ENCODE assay signal across 10 cellular contexts in the genomic region with DNA sequence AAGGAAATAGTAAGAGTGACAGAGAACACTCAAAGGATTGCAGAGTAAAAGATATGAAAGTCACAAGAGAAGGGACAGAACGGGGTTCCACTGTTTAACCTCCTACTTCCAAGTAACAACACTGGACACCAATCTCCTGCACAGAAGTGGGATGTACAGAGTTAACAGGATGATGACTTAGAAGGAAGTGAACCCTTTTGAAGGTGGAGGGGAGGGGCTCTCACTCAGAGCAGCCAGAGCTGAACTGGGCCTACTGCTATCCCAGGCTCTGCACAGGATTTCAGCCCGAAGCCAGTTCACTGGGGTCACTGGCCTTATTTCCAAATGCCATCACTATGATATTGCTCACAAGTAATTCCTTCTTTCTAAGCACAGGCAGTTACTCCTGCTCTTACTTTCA.
DNase-seq lines count a peak whose midpoint lies in the region; ATAC-seq and TF ChIP-seq lines count a peak whose summit lies in the region.
"Had no signal": no experiment of that assay in that cellular context is flagged by ENCODE, and none has a peak within 500 bp of the region (broad histone marks: within the 10 kb centered on the region; RNA-seq: fewer than 3 reads in every experiment).

No MANE protein-coding gene starts in this region.

- H3K4me1 ChIP-seq in upper lobe of left lung: peaks cover 34 to 56% (median 43%) of the 10 kb centered on the region in 4 donors

- no peak for ATAC-seq in activated naive CD8-positive, alpha-beta T cell treated with anti-CD3 and anti-CD28 coated beads, Interleukin-2, amount 50 U/mL, for 24 hours
- ATAC-seq in WTC11 (peak; percentile 54; the same call in 1 of the 2 replicates), upper lobe of left lung (ENCODE audit: low FRiP score in 2 of 2) (peak; percentile 37 to 70), GM21515 (IDR thresholded peaks at IDR 0.05; ENCODE audit: unreplicated experiment) (no peak)

- no peaks in the 10 kb centered on the region for H3K9me3 ChIP-seq in upper lobe of left lung

- no peaks in the 10 kb centered on the region for H3K27me3 ChIP-seq in upper lobe of left lung

- no peak for DNase-seq in activated naive CD8-positive, alpha-beta T cell treated with anti-CD3 and anti-CD28 coated beads, Interleukin-2, amount 50 U/mL, for 24 hours
- DNase-seq in WTC11 (ENCODE audit: low spot score) (no peak), kidney tubule cell (ENCODE audit: low spot score) (peak; percentile 80), upper lobe of left lung (peak in 1 of 2 donors; percentile 39), NCI-H1092 (lab: John Stamatoyannopoulos, UW) (no peak), T-helper 2 cell (no peak)
- DNase-seq: CD8-positive, alpha-beta memory T cell had no signal

- CTCF ChIA-PET in WTC11 (lab: Charles Lee): interaction anchor here (1.0 to 1.3 kb wide), 2 partner anchors 36 to 110 kb away, joined by 3 to 4 read pairs; no protein-coding TSS in a partner anchor

- H3K27me3 Mint-ChIP-seq in activated naive CD8-positive, alpha-beta T cell: no peaks in the 10 kb centered on the region
- H3K27me3 Mint-ChIP-seq in activated naive CD8-positive, alpha-beta T cell treated with anti-CD3 and anti-CD28 coated beads, Interleukin-2, amount 50 U/mL, for 24 hours: no peaks in the 10 kb centered on the region
- no peaks in the 10 kb centered on the region for H3K27me3 Mint-ChIP-seq in WTC11 (ENCODE audit: low read depth)
- H3K27me3 Mint-ChIP-seq: stimulated activated naive CD8-positive, alpha-beta T cell treated with anti-CD3 and anti-CD28 coated beads, Interleukin-15, Interleukin-2, amounts not matched to agents 100 ng/mL and 50 ng/mL, for 24 hours had no signal

- H3K4me3 Mint-ChIP-seq in activated naive CD8-positive, alpha-beta T cell: peak overlapping the region; percentile 30
- no peak overlapping the region for H3K4me3 Mint-ChIP-seq in activated naive CD8-positive, alpha-beta T cell treated with anti-CD3 and anti-CD28 coated beads, Interleukin-2, amount 50 U/mL, for 24 hours
- no peak overlapping the region for H3K4me3 Mint-ChIP-seq in WTC11
- H3K4me3 Mint-ChIP-seq: CD8-positive, alpha-beta memory T cell; stimulated activated naive CD8-positive, alpha-beta T cell treated with anti-CD3 and anti-CD28 coated beads, Interleukin-15, Interleukin-2, amounts not matched to agents 100 ng/mL and 50 ng/mL, for 24 hours had no signal

- H3K9me3 Mint-ChIP-seq in activated naive CD8-positive, alpha-beta T cell (ENCODE audit: low read depth): no peaks in the 10 kb centered on the region
- H3K9me3 Mint-ChIP-seq in activated naive CD8-positive, alpha-beta T cell treated with anti-CD3 and anti-CD28 coated beads, Interleukin-2, amount 50 U/mL, for 24 hours: no peaks in the 10 kb centered on the region
- H3K9me3 Mint-ChIP-seq in WTC11: no peaks in the 10 kb centered on the region
- H3K9me3 Mint-ChIP-seq: CD8-positive, alpha-beta memory T cell; stimulated activated naive CD8-positive, alpha-beta T cell treated with anti-CD3 and anti-CD28 coated beads, Interleukin-15, Interleukin-2, amounts not matched to agents 100 ng/mL and 50 ng/mL, for 24 hours had no signal

- TF ChIP-seq EP300 in upper lobe of left lung (IDR thresholded peaks at IDR 0.05): no peak

- H3K27ac Mint-ChIP-seq in activated naive CD8-positive, alpha-beta T cell: no peak overlapping the region
- H3K27ac Mint-ChIP-seq in activated naive CD8-positive, alpha-beta T cell treated with anti-CD3 and anti-CD28 coated beads, Interleukin-2, amount 50 U/mL, for 24 hours: no peak overlapping the region
- no peak overlapping the region; the same call in 1 of the 2 replicates for H3K27ac Mint-ChIP-seq in WTC11
- H3K27ac Mint-ChIP-seq: CD8-positive, alpha-beta memory T cell; stimulated activated naive CD8-positive, alpha-beta T cell treated with anti-CD3 and anti-CD28 coated beads, Interleukin-15, Interleukin-2, amounts not matched to agents 100 ng/mL and 50 ng/mL, for 24 hours had no signal

- peaks cover 14% of the 10 kb centered on the region for H3K4me1 Mint-ChIP-seq in activated naive CD8-positive, alpha-beta T cell (ENCODE audit: low read depth)
- H3K4me1 Mint-ChIP-seq in activated naive CD8-positive, alpha-beta T cell treated with anti-CD3 and anti-CD28 coated beads, Interleukin-2, amount 50 U/mL, for 24 hours: peaks cover 6% of the 10 kb centered on the region
- peaks cover 17% of the 10 kb centered on the region for H3K4me1 Mint-ChIP-seq in WTC11
- H3K4me1 Mint-ChIP-seq: CD8-positive, alpha-beta memory T cell had no signal

- peak overlapping the region; percentile 54 to 76 (median 64) for H3K27ac ChIP-seq in upper lobe of left lung

- peak overlapping the region in 1 of 4 donors; percentile 20 for H3K4me3 ChIP-seq in upper lobe of left lung

- WGBS in upper lobe of left lung, 2 donors: 14 to 15% methylated on average over 2 of the region's 2 CpGs

- POLR2A ChIA-PET in WTC11 (lab: Charles Lee): no interaction called here

- H3K36me3 ChIP-seq in upper lobe of left lung: no peaks in the 10 kb centered on the region

- TF ChIP-seq POLR2A in upper lobe of left lung (IDR thresholded peaks at IDR 0.05): no peak

- TF ChIP-seq CTCF in WTC11 (IDR thresholded peaks at IDR 0.05) (no peak), upper lobe of left lung (IDR thresholded peaks at IDR 0.05) (no peak)

- H3K36me3 Mint-ChIP-seq in activated naive CD8-positive, alpha-beta T cell: peaks cover 3% of the 10 kb centered on the region
- H3K36me3 Mint-ChIP-seq in activated naive CD8-positive, alpha-beta T cell treated with anti-CD3 and anti-CD28 coated beads, Interleukin-2, amount 50 U/mL, for 24 hours (ENCODE audit: low read depth): no peaks in the 10 kb centered on the region
- H3K36me3 Mint-ChIP-seq in WTC11: no peaks in the 10 kb centered on the region
- H3K36me3 Mint-ChIP-seq: CD8-positive, alpha-beta memory T cell had no signal

TF ChIP-seq in WTC11, 78 proteins besides CTCF, POLR2A, EP300 and RAD21:
- no peak for TF ChIP-seq ZNF423 (CRISPR knock-in tag; IDR thresholded peaks at IDR 0.05)
- TF ChIP-seq RELA (CRISPR knock-in tag; IDR thresholded peaks at IDR 0.05; ENCODE audit: borderline replicate concordance): no peak
- TF ChIP-seq, protein P1, sequence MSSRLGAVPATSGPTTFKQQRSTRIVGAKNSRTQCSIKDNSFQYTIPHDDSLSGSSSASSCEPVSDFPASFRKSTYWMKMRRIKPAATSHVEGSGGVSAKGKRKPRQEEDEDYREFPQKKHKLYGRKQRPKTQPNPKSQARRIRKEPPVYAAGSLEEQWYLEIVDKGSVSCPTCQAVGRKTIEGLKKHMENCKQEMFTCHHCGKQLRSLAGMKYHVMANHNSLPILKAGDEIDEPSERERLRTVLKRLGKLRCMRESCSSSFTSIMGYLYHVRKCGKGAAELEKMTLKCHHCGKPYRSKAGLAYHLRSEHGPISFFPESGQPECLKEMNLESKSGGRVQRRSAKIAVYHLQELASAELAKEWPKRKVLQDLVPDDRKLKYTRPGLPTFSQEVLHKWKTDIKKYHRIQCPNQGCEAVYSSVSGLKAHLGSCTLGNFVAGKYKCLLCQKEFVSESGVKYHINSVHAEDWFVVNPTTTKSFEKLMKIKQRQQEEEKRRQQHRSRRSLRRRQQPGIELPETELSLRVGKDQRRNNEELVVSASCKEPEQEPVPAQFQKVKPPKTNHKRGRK (CRISPR knock-in tag; IDR thresholded peaks at IDR 0.05; ENCODE audit: borderline replicate concordance): no peak
- TF ChIP-seq, protein P2, sequence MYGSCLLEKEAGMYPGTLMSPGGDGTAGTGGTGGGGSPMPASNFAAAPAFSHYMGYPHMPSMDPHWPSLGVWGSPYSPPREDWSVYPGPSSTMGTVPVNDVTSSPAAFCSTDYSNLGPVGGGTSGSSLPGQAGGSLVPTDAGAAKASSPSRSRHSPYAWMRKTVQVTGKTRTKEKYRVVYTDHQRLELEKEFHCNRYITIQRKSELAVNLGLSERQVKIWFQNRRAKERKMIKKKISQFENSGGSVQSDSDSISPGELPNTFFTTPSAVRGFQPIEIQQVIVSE (CRISPR knock-in tag; IDR thresholded peaks at IDR 0.05; ENCODE audit: borderline replicate concordance): no peak
- TF ChIP-seq, protein P3, sequence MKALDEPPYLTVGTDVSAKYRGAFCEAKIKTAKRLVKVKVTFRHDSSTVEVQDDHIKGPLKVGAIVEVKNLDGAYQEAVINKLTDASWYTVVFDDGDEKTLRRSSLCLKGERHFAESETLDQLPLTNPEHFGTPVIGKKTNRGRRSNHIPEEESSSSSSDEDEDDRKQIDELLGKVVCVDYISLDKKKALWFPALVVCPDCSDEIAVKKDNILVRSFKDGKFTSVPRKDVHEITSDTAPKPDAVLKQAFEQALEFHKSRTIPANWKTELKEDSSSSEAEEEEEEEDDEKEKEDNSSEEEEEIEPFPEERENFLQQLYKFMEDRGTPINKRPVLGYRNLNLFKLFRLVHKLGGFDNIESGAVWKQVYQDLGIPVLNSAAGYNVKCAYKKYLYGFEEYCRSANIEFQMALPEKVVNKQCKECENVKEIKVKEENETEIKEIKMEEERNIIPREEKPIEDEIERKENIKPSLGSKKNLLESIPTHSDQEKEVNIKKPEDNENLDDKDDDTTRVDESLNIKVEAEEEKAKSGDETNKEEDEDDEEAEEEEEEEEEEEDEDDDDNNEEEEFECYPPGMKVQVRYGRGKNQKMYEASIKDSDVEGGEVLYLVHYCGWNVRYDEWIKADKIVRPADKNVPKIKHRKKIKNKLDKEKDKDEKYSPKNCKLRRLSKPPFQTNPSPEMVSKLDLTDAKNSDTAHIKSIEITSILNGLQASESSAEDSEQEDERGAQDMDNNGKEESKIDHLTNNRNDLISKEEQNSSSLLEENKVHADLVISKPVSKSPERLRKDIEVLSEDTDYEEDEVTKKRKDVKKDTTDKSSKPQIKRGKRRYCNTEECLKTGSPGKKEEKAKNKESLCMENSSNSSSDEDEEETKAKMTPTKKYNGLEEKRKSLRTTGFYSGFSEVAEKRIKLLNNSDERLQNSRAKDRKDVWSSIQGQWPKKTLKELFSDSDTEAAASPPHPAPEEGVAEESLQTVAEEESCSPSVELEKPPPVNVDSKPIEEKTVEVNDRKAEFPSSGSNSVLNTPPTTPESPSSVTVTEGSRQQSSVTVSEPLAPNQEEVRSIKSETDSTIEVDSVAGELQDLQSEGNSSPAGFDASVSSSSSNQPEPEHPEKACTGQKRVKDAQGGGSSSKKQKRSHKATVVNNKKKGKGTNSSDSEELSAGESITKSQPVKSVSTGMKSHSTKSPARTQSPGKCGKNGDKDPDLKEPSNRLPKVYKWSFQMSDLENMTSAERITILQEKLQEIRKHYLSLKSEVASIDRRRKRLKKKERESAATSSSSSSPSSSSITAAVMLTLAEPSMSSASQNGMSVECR (CRISPR knock-in tag; IDR thresholded peaks at IDR 0.05; ENCODE audit: borderline replicate concordance): no peak
- TF ChIP-seq, protein P4, sequence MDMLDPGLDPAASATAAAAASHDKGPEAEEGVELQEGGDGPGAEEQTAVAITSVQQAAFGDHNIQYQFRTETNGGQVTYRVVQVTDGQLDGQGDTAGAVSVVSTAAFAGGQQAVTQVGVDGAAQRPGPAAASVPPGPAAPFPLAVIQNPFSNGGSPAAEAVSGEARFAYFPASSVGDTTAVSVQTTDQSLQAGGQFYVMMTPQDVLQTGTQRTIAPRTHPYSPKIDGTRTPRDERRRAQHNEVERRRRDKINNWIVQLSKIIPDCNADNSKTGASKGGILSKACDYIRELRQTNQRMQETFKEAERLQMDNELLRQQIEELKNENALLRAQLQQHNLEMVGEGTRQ (CRISPR knock-in tag; IDR thresholded peaks at IDR 0.05): no peak
- no peak for TF ChIP-seq FOXJ3 (CRISPR knock-in tag; IDR thresholded peaks at IDR 0.05; ENCODE audit: borderline replicate concordance)

Comparison
In these comparisons a context has a peak if more than half of its experiments do, and no peak if none do; other contexts are left out.
1. ATAC-seq: peak in WTC11 (single experiment) and upper lobe of left lung (2 of 2); none in activated naive CD8-positive, alpha-beta T cell treated with anti-CD3 and anti-CD28 coated beads, Interleukin-2, amount 50 U/mL, for 24 hours (single experiment) and GM21515 (single experiment).